2 cellular contexts compared by ENCODE assay signal in genomic region chr7:158685727-158686126, GRCh38.
A peak's percentile ranks its signal among the peaks of the same experiment; 100 is the strongest.
TF ChIP-seq lines count a peak whose summit lies in the region.

No MANE protein-coding gene starts in this region.

TF ChIP-seq in SK-N-SH, 30 proteins besides CTCF, POLR2A, EP300 and RAD21 (continued from another document):
- TF ChIP-seq NFIC (IDR thresholded peaks at IDR 0.05; ENCODE audit: borderline replicate concordance) (peak; percentile 33; the same call in 1 of the 2 replicates), GABPA (IDR thresholded peaks at IDR 0.05; ENCODE audit: low read depth) (no peak), TCF12 (IDR thresholded peaks at IDR 0.05) (no peak; the same call in 1 of the 2 replicates), FOSL2 (IDR thresholded peaks at IDR 0.05; ENCODE audit: borderline replicate concordance, low read depth) (no peak), SIN3A (IDR thresholded peaks at IDR 0.05; ENCODE audit: borderline replicate concordance, low read depth, low read length) (no peak)
- TF ChIP-seq, protein P1, sequence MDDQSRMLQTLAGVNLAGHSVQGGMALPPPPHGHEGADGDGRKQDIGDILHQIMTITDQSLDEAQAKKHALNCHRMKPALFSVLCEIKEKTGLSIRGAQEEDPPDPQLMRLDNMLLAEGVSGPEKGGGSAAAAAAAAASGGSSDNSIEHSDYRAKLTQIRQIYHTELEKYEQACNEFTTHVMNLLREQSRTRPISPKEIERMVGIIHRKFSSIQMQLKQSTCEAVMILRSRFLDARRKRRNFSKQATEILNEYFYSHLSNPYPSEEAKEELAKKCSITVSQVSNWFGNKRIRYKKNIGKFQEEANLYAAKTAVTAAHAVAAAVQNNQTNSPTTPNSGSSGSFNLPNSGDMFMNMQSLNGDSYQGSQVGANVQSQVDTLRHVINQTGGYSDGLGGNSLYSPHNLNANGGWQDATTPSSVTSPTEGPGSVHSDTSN (IDR thresholded peaks at IDR 0.05), result no peak

TF ChIP-seq in SK-N-SH treated with all-trans-retinoic acid at 6 μM for 48 hours, 23 proteins besides CTCF, POLR2A, EP300 and RAD21 (continued from another document):
- TF ChIP-seq CSRNP3 (CRISPR knock-in tag; IDR thresholded peaks at IDR 0.05) (no peak), PATZ1 (CRISPR knock-in tag; IDR thresholded peaks at IDR 0.05; ENCODE audit: borderline replicate concordance) (no peak), ARNTL (CRISPR knock-in tag; IDR thresholded peaks at IDR 0.05; ENCODE audit: borderline replicate concordance, low read depth) (no peak), ZC3H10 (CRISPR knock-in tag; IDR thresholded peaks at IDR 0.05) (no peak), ESRRG (CRISPR knock-in tag; IDR thresholded peaks at IDR 0.05) (no peak), CSDC2 (CRISPR knock-in tag; IDR thresholded peaks at IDR 0.05) (no peak), TCF4 (CRISPR knock-in tag; IDR thresholded peaks at IDR 0.05; ENCODE audit: borderline replicate concordance) (no peak), GLIS3 (CRISPR knock-in tag; IDR thresholded peaks at IDR 0.05) (no peak), ZNF70 (CRISPR knock-in tag; IDR thresholded peaks at IDR 0.05) (no peak), ZFP30 (CRISPR knock-in tag; IDR thresholded peaks at IDR 0.05) (no peak), SNAI2 (CRISPR knock-in tag; IDR thresholded peaks at IDR 0.05) (no peak), CREB5 (CRISPR knock-in tag; IDR thresholded peaks at IDR 0.05; ENCODE audit: low read depth) (no peak), RARB (CRISPR knock-in tag; IDR thresholded peaks at IDR 0.05) (no peak), OSR1 (CRISPR knock-in tag; IDR thresholded peaks at IDR 0.05) (no peak), ISL1 (CRISPR knock-in tag; IDR thresholded peaks at IDR 0.05) (no peak)
- TF ChIP-seq, protein P2, sequence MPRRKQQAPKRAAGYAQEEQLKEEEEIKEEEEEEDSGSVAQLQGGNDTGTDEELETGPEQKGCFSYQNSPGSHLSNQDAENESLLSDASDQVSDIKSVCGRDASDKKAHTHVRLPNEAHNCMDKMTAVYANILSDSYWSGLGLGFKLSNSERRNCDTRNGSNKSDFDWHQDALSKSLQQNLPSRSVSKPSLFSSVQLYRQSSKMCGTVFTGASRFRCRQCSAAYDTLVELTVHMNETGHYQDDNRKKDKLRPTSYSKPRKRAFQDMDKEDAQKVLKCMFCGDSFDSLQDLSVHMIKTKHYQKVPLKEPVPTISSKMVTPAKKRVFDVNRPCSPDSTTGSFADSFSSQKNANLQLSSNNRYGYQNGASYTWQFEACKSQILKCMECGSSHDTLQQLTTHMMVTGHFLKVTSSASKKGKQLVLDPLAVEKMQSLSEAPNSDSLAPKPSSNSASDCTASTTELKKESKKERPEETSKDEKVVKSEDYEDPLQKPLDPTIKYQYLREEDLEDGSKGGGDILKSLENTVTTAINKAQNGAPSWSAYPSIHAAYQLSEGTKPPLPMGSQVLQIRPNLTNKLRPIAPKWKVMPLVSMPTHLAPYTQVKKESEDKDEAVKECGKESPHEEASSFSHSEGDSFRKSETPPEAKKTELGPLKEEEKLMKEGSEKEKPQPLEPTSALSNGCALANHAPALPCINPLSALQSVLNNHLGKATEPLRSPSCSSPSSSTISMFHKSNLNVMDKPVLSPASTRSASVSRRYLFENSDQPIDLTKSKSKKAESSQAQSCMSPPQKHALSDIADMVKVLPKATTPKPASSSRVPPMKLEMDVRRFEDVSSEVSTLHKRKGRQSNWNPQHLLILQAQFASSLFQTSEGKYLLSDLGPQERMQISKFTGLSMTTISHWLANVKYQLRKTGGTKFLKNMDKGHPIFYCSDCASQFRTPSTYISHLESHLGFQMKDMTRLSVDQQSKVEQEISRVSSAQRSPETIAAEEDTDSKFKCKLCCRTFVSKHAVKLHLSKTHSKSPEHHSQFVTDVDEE (CRISPR knock-in tag; IDR thresholded peaks at IDR 0.05), result no peak
